8 cellular contexts compared by ENCODE assay signal in genomic region chr19:1103691-1104451, GRCh38. TPM values are rescaled to one million over a fixed set of nuclear protein-coding genes. Genes with fewer than 3 reads are reported as not detected.
DNase-seq lines count a peak whose midpoint lies in the region; ATAC-seq and TF ChIP-seq lines count a peak whose summit lies in the region.

GPX4 (plus strand) TSS chr19:1103994; CDS start chr19:1104044, 50 bp downstream.

- H3K36me3 Mint-ChIP-seq in activated naive CD4-positive, alpha-beta T cell treated with anti-CD3 and anti-CD28 coated beads, Interleukin-2, amount 50 U/mL, for 24 hours, result no peaks in the 10 kb centered on the region

- peak within 1 kb of the TSS; percentile 85 for H3K27ac Mint-ChIP-seq in activated naive CD4-positive, alpha-beta T cell treated with anti-CD3 and anti-CD28 coated beads, Interleukin-2, amount 50 U/mL, for 24 hours

- H3K27me3 Mint-ChIP-seq in activated naive CD4-positive, alpha-beta T cell treated with anti-CD3 and anti-CD28 coated beads, Interleukin-2, amount 50 U/mL, for 24 hours, result no peaks in the 10 kb centered on the region

- peak; percentile 98 for DNase-seq in GM04504 (ENCODE audit: low read depth)
- peak; percentile 99 for DNase-seq in NCI-H1092 (lab: John Stamatoyannopoulos, UW)
- peak; percentile 99 for DNase-seq in globus pallidus (ENCODE audit: low spot score)
- DNase-seq in occipital lobe (lab: John Stamatoyannopoulos, UW), result peak; percentile 98

- ATAC-seq in HG02571 (IDR thresholded peaks at IDR 0.05; ENCODE audit: unreplicated experiment) (peak; percentile 62), SK-N-SH treated with all-trans-retinoic acid at 6 μM for 48 hours (peak; percentile 88)

- H3K27ac ChIP-seq in temporal lobe (ENCODE audit: low read depth, low read length), result peak within 1 kb of the TSS; percentile 94

- H3K4me3 Mint-ChIP-seq in activated naive CD4-positive, alpha-beta T cell treated with anti-CD3 and anti-CD28 coated beads, Interleukin-2, amount 50 U/mL, for 24 hours, result peak within 1 kb of the TSS; percentile 79

- peaks cover 33% of the 10 kb centered on the region for H3K4me1 Mint-ChIP-seq in activated naive CD4-positive, alpha-beta T cell treated with anti-CD3 and anti-CD28 coated beads, Interleukin-2, amount 50 U/mL, for 24 hours

- no peaks in the 10 kb centered on the region for H3K9me3 Mint-ChIP-seq in activated naive CD4-positive, alpha-beta T cell treated with anti-CD3 and anti-CD28 coated beads, Interleukin-2, amount 50 U/mL, for 24 hours

TF ChIP-seq in SK-N-SH treated with all-trans-retinoic acid at 6 μM for 48 hours, 23 proteins besides CTCF, POLR2A, EP300 and RAD21:
- no peak for TF ChIP-seq BACH2 (CRISPR knock-in tag; IDR thresholded peaks at IDR 0.05; ENCODE audit: borderline replicate concordance)
- TF ChIP-seq ISL1 (CRISPR knock-in tag; IDR thresholded peaks at IDR 0.05), result no peak
- TF ChIP-seq TOX (CRISPR knock-in tag; IDR thresholded peaks at IDR 0.05; ENCODE audit: borderline replicate concordance), result no peak
- TF ChIP-seq ZFP30 (CRISPR knock-in tag; IDR thresholded peaks at IDR 0.05), result no peak
- no peak for TF ChIP-seq CREB5 (CRISPR knock-in tag; IDR thresholded peaks at IDR 0.05; ENCODE audit: low read depth)
- TF ChIP-seq ZFP3 (CRISPR knock-in tag; IDR thresholded peaks at IDR 0.05), result no peak
- no peak for TF ChIP-seq ARNTL (CRISPR knock-in tag; IDR thresholded peaks at IDR 0.05; ENCODE audit: borderline replicate concordance, low read depth)
- TF ChIP-seq TSHZ2 (CRISPR knock-in tag; IDR thresholded peaks at IDR 0.05), result no peak
- no peak for TF ChIP-seq ZNF565 (CRISPR knock-in tag; conservative IDR thresholded peaks at IDR 0.05; ENCODE audit: low read depth)
- no peak for TF ChIP-seq ZC3H10 (CRISPR knock-in tag; IDR thresholded peaks at IDR 0.05)
- TF ChIP-seq PATZ1 (CRISPR knock-in tag; IDR thresholded peaks at IDR 0.05; ENCODE audit: borderline replicate concordance), result no peak
- no peak for TF ChIP-seq OSR1 (CRISPR knock-in tag; IDR thresholded peaks at IDR 0.05)
- no peak for TF ChIP-seq PPARA (CRISPR knock-in tag; IDR thresholded peaks at IDR 0.05; ENCODE audit: borderline replicate concordance)
- no peak for TF ChIP-seq GLIS3 (CRISPR knock-in tag; IDR thresholded peaks at IDR 0.05)
- no peak for TF ChIP-seq RARB (CRISPR knock-in tag; IDR thresholded peaks at IDR 0.05)
- no peak for TF ChIP-seq ZNF70 (CRISPR knock-in tag; IDR thresholded peaks at IDR 0.05)
- no peak for TF ChIP-seq ZNF8 (CRISPR knock-in tag; IDR thresholded peaks at IDR 0.05)
TF ChIP-seq in SK-N-SH treated with all-trans-retinoic acid at 6 μM for 48 hours: peak in this region for 0.

RNA-seq across cellular contexts. Expression of gene GPX4, which starts in this region (rescaled TPM):
- 83.8 TPM for total RNA-seq in occipital lobe
- 95.9 TPM for total RNA-seq in temporal lobe

Comparison
In these comparisons a context has a peak if more than half of its experiments do, and no peak if none do; other contexts are left out.
1. Peak in every context shown above with its lines: DNase-seq, ATAC-seq and H3K27ac ChIP-seq.